22 cellular contexts compared by ENCODE assay signal in genomic region chr2:191791953-191792560, GRCh38. TPM values are rescaled to one million over a fixed set of nuclear protein-coding genes. Genes with fewer than 3 reads are reported as not detected.
DNase-seq lines count a peak whose midpoint lies in the region; ATAC-seq, FAIRE-seq and TF ChIP-seq lines count a peak whose summit lies in the region.
"Had no signal": no experiment of that assay in that cellular context is flagged by ENCODE, and none has a peak within 500 bp of the region (broad histone marks: within the 10 kb centered on the region; RNA-seq: fewer than 3 reads in every experiment).

No MANE protein-coding gene starts in this region.

- peak; percentile 55 for ATAC-seq in GM21360 (IDR thresholded peaks at IDR 0.05; ENCODE audit: unreplicated experiment)
- ATAC-seq in HG03432 (IDR thresholded peaks at IDR 0.05; ENCODE audit: unreplicated experiment): peak; percentile 50
- ATAC-seq in GM12878: peak; percentile 70
- no peak for ATAC-seq in stimulated activated memory B cell treated with anti-CD40 and anti-IgM and Interleukin-4, amounts not matched to agents 10 μg/mL and 1 μg/mL and 100 μg/mL, for 72 hours

- no peaks in the 10 kb centered on the region for H4K20me1 ChIP-seq in GM12878 (ENCODE audit: control insufficient read depth, insufficient read depth)

- peaks cover 24% of the 10 kb centered on the region for H3K27me3 Mint-ChIP-seq in stimulated activated memory B cell treated with anti-CD40 and anti-IgM and Interleukin-4, amounts not matched to agents 10 μg/mL and 1 μg/mL and 100 μg/mL, for 72 hours

- FAIRE-seq in GM12878 (lab: Jason Lieb, UNC): no peak
- FAIRE-seq: D721Med, RCC 7860 had no signal

- no peaks in the 10 kb centered on the region for H3K36me3 ChIP-seq in GM12878 (ENCODE audit: control insufficient read depth in 2 of 2, insufficient read depth in 2 of 2, low read length in 1 of 2)
- H3K36me3 ChIP-seq: BE2C, SJSA1 had no signal

- no peaks in the 10 kb centered on the region for H3K4me1 ChIP-seq in GM12878 (ENCODE audit: control insufficient read depth, insufficient read depth, low read length)
- H3K4me1 ChIP-seq: BE2C had no signal

- H3K27ac ChIP-seq in GM12878 (ENCODE audit: control insufficient read depth, insufficient read depth): no peak overlapping the region
- H3K27ac ChIP-seq: SJSA1 had no signal

- no peak overlapping the region for H2AFZ ChIP-seq in GM12878 (ENCODE audit: control insufficient read depth, low read depth, low read length)

- WGBS in GM12878 (ENCODE audit: insufficient coverage, insufficient replicate concordance, low lambda C conversion rate, missing lambda C conversion rate): 2% methylated on average over 3 of the region's 3 CpGs

- no peak for DNase-seq in GM12878 (ENCODE audit: low read depth, low spot score)
- no peak for DNase-seq in GM13976 (ENCODE audit: low spot score)
- DNase-seq in cerebellum (ENCODE audit: low spot score): no peak
- DNase-seq in SKM-1 (lab: John Stamatoyannopoulos, UW; ENCODE audit: unreplicated experiment): no peak
- DNase-seq: BE2C, EL, GF-D8, H9, HFFc6, Kasumi-1, NCI-H187, NCI-H446 treated with DMSO at 0.1 percent for 48 hours, NCI-H526 treated with DMSO at 0.1 percent for 48 hours, OCI-M1 had no signal

- H3K9me3 ChIP-seq in GM12878 (replicated peaks; ENCODE audit: control insufficient read depth, insufficient read depth, low read length): no peaks in the 10 kb centered on the region; the same call in 2 of the 3 replicates
- H3K9me3 ChIP-seq: BE2C, SJSA1 had no signal

- H3K79me2 ChIP-seq in GM12878 (ENCODE audit: control insufficient read depth, insufficient read depth, low read length): no peaks in the 10 kb centered on the region

- intact Hi-C loops in GM12878 (cut with micrococcal nuclease; ENCODE audit: unreplicated experiment): loop anchor here (5.0 kb wide), 1 partner anchor 35 kb away; no protein-coding TSS in a partner anchor

- H3K27me3 ChIP-seq in GM12878 (replicated peaks in 1 of 2; ENCODE audit: control insufficient read depth in 2 of 2, insufficient read depth in 2 of 2, low read length in 1 of 2): peaks cover 0 to 2% of the 10 kb centered on the region in 2 experiments; a peak in 1 of 4 replicates
- H3K27me3 ChIP-seq: BE2C, SJSA1 had no signal

- no peak for TF ChIP-seq CTCF in GM12878 (IDR thresholded peaks at IDR 0.05 in 2 of 3, conservative IDR thresholded peaks at IDR 0.05 in 1 of 3; ENCODE audit: control insufficient read depth in 2 of 3, extremely low read depth in 1 of 3, insufficient read depth in 1 of 3, low read depth in 3 of 3, low read length in 3 of 3)
- no peak for TF ChIP-seq CTCF in GM13976 (IDR thresholded peaks at IDR 0.05; ENCODE audit: borderline replicate concordance, control extremely low read depth, extremely low read depth, insufficient read depth, missing control alignments)

- H3K4me3 ChIP-seq in GM12878: no peak overlapping the region
- H3K4me3 ChIP-seq: SJSA1 had no signal

- no peaks in the 10 kb centered on the region for H3K36me3 Mint-ChIP-seq in stimulated activated memory B cell treated with anti-CD40 and anti-IgM and Interleukin-4, amounts not matched to agents 10 μg/mL and 1 μg/mL and 100 μg/mL, for 72 hours
- H3K36me3 Mint-ChIP-seq: IgD-negative memory B cell had no signal

- CTCF ChIA-PET in GM12878 (lab: Yijun Ruan, JAX): interaction anchor here (0.9 to 1.6 kb wide), 5 partner anchors 10 to 370 kb away, joined by 3 to 6 read pairs (median 3); no protein-coding TSS in a partner anchor

- no peak overlapping the region for H3K4me2 ChIP-seq in GM12878 (ENCODE audit: control insufficient read depth, insufficient read depth)

- SMC1A ChIA-PET in GM12878 (lab: Charles Lee; ENCODE audit: uncharacterized antibody, unreplicated experiment): interaction anchor here (0.8 to 1.4 kb wide), 9 partner anchors 10 to 236 kb away, joined by 3 to 5 read pairs (median 3); no protein-coding TSS in a partner anchor

- no peak overlapping the region for H3K27ac Mint-ChIP-seq in stimulated activated memory B cell treated with anti-CD40 and anti-IgM and Interleukin-4, amounts not matched to agents 10 μg/mL and 1 μg/mL and 100 μg/mL, for 72 hours
- H3K27ac Mint-ChIP-seq: H9, HFFc6 had no signal

- H3K9me3 Mint-ChIP-seq in stimulated activated memory B cell treated with anti-CD40 and anti-IgM and Interleukin-4, amounts not matched to agents 10 μg/mL and 1 μg/mL and 100 μg/mL, for 72 hours: no peaks in the 10 kb centered on the region
- H3K9me3 Mint-ChIP-seq: HFFc6 had no signal

- in situ Hi-C loops in GM12878 (cut with MboI) (no loop called here), GM13976 (cut with MboI; ENCODE audit: low sequenced_read_pairs, unreplicated experiment) (no loop called here)

- no peak for TF ChIP-seq EP300 in GM12878 (IDR thresholded peaks at IDR 0.05; ENCODE audit: borderline replicate concordance in 1 of 2, control insufficient read depth in 1 of 2, low read depth in 2 of 2, low read length in 2 of 2)

- no peak for TF ChIP-seq POLR2A in GM12878 (IDR thresholded peaks at IDR 0.05; ENCODE audit: low read depth, low read length)

- POLR2A ChIA-PET in GM12878 (lab: Charles Lee): no interaction called here

- no peak for TF ChIP-seq RAD21 in GM12878 (IDR thresholded peaks at IDR 0.05; ENCODE audit: insufficient read depth, low read depth, low read length)

- no peak overlapping the region for H3K4me3 Mint-ChIP-seq in stimulated activated memory B cell treated with anti-CD40 and anti-IgM and Interleukin-4, amounts not matched to agents 10 μg/mL and 1 μg/mL and 100 μg/mL, for 72 hours
- H3K4me3 Mint-ChIP-seq: H9, HFFc6, IgD-negative memory B cell had no signal

- no TSS peak for BruUV-seq in GM12878 (replicated peaks; lab: Mats Ljungman, UMichigan)

- no peaks in the 10 kb centered on the region for H3K4me1 Mint-ChIP-seq in stimulated activated memory B cell treated with anti-CD40 and anti-IgM and Interleukin-4, amounts not matched to agents 10 μg/mL and 1 μg/mL and 100 μg/mL, for 72 hours

- no peak overlapping the region for H3K9ac ChIP-seq in GM12878 (ENCODE audit: control insufficient read depth, insufficient read depth, low read length)

- RAD21 ChIA-PET in GM12878 (lab: Charles Lee; ENCODE audit: unreplicated experiment): interaction anchor here (0.8 to 1.3 kb wide), 2 partner anchors 20 to 370 kb away, joined by 3 to 4 read pairs; no protein-coding TSS in a partner anchor

TF ChIP-seq in GM12878, 131 proteins besides CTCF, POLR2A, EP300 and RAD21 (continues in another document):
- TF ChIP-seq ELK1 (IDR thresholded peaks at IDR 0.05; ENCODE audit: low read depth, low read length) (no peak), SIN3A (IDR thresholded peaks at IDR 0.05; ENCODE audit: low read depth, low read length) (no peak), SUPT20H (IDR thresholded peaks at IDR 0.05; ENCODE audit: borderline replicate concordance, control insufficient read depth, low read depth, low read length) (no peak), SMARCA5 (IDR thresholded peaks at IDR 0.05) (no peak), MTA2 (IDR thresholded peaks at IDR 0.05; ENCODE audit: low read depth) (no peak), NR2C2 (IDR thresholded peaks at IDR 0.05; ENCODE audit: borderline replicate concordance, control insufficient read depth, insufficient read length, low read depth) (no peak), ZNF274 (IDR thresholded peaks at IDR 0.05; ENCODE audit: insufficient read depth, insufficient read length) (no peak), JUND (IDR thresholded peaks at IDR 0.05; ENCODE audit: low read depth, low read length) (no peak), SPI1 (IDR thresholded peaks at IDR 0.05; ENCODE audit: borderline replicate concordance, insufficient read depth, low read depth, low read length) (no peak), IRF5 (IDR thresholded peaks at IDR 0.05; ENCODE audit: borderline replicate concordance) (no peak)

RNA-seq across cellular contexts. Expression of gene CAVIN2, which starts 54.8 kb away (rescaled TPM):
- total RNA-seq in GM12878 (2013; cell fraction: nucleolus; rRNA removed): not detected in 2 replicates
- total RNA-seq in GM12878 (2014; rRNA removed) (not detected in 2 replicates), GM12878 (2014; rRNA removed; fragmentation: Illumina TruSeq; extraction: Trizol) (not detected in 2 replicates), GM12878 (2021) (0.11 TPM in 1 of 2 replicates, not detected in the other), cerebellum (10.5 TPM)
- polyA plus RNA-seq in GM12878 (2011; ENCODE audit: low read depth): not detected
- polyA plus RNA-seq in GM12878 (2011; rRNA removed) (0.03 TPM in 1 of 2 replicates, not detected in the other), GM12878 (2014; fragmentation: Illumina TruSeq; extraction: Trizol) (not detected in 2 replicates), GM12878 (2014; fragmentation: Nextera tagmentation; extraction: Ambion mirVana) (not detected), GM12878 (2014; rRNA removed) (not detected in 2 replicates), GM12878 (2016; fragmentation: Nextera tagmentation; extraction: Ambion mirVana) (not detected)
- 0.01 TPM in 1 of 2 replicates, not detected in the other for polyA plus RNA-seq in GM12878 (2011; cell fraction: cytosol; rRNA removed)
- polyA plus RNA-seq in GM12878 (2011; cell fraction: nucleus; rRNA removed): 0.04 TPM in 1 of 2 replicates, not detected in the other
- not detected in 2 replicates for polyA plus RNA-seq in GM12878 (2012)
- polyA minus RNA-seq in GM12878 (2011; rRNA and poly(A)+ RNA removed): 0.10 TPM in 1 of 2 replicates, not detected in the other
- not detected in 2 replicates for polyA minus RNA-seq in GM12878 (2011; cell fraction: cytosol; rRNA and poly(A)+ RNA removed)
- not detected in 2 replicates for polyA minus RNA-seq in GM12878 (2011; cell fraction: nucleus; rRNA and poly(A)+ RNA removed)
- total RNA-seq: H9; T-helper 1 cell treated with Interleukin-12 subunit alpha and Interleukin-12 subunit beta and Interleukin-4 antibody, amounts not matched to agents 30 ng/mL and 1 ng/mL, for 36 hours had no signal

Comparison
In these comparisons a context has a peak if more than half of its experiments do, and no peak if none do; other contexts are left out.
1. RNA of gene CAVIN2, which starts 54.8 kb away (total RNA-seq): 10.5 TPM in cerebellum (single experiment); 0.11 TPM in GM12878; every median in the first group is over 10 times any median in the second.